In genomic region chr9:6007770-6008168, GRCh38 we compare ENCODE assay signal across 8 cellular contexts. TPM values are rescaled to one million over a fixed set of nuclear protein-coding genes. Genes with fewer than 3 reads are reported as not detected.
A peak's percentile ranks its signal among the peaks of the same experiment; 100 is the strongest.
DNase-seq lines count a peak whose midpoint lies in the region; ATAC-seq and TF ChIP-seq lines count a peak whose summit lies in the region.

No MANE protein-coding gene starts in this region.

- TF ChIP-seq CTCF in nephron (IDR thresholded peaks at IDR 0.05; ENCODE audit: unreplicated experiment in 3 of 3) = no peak

- peaks cover 59% of the 10 kb centered on the region for H3K4me1 Mint-ChIP-seq in activated T-helper 1 cell treated with anti-CD3 and anti-CD28 coated beads, Interleukin-12 subunit alpha, Interleukin-12 subunit beta, Interleukin-2, Interleukin-4 antibody, amounts not matched to agents 30 ng/mL and 10 ng/mL and 1 ng/mL, durations not matched to agents 14 hours and 24 hours and 36 hours (ENCODE audit: low read depth)
- H3K4me1 Mint-ChIP-seq in nephron = peaks cover 56% of the 10 kb centered on the region
- peaks cover 61% of the 10 kb centered on the region for H3K4me1 Mint-ChIP-seq in stimulated activated naive CD8-positive, alpha-beta T cell treated with anti-CD3 and anti-CD28 coated beads, Interleukin-15, amount 100 ng/mL, for 72 hours

- intact Hi-C loops in activated T-helper 1 cell treated with anti-CD3 and anti-CD28 coated beads, Interleukin-12 subunit alpha, Interleukin-12 subunit beta, Interleukin-2, Interleukin-4 antibody, amounts not matched to agents 30 ng/mL and 10 ng/mL and 1 ng/mL, durations not matched to agents 14 hours and 24 hours and 36 hours (cut with micrococcal nuclease) = loop anchor here (1.0 to 10.0 kb wide), 17 partner anchors 8 to 1967 kb away; partner anchors contain the start of genes CDC37L1, JAK2, KDM4C and PLGRKT

- peak; percentile 67 for DNase-seq in CD1c-positive myeloid dendritic cell (ENCODE audit: extremely low spot score)
- DNase-seq in OCI-M1 (lab: John Stamatoyannopoulos, UW) = peak; percentile 100
- DNase-seq in activated T-helper 1 cell treated with anti-CD3 and anti-CD28 coated beads, Interleukin-12 subunit alpha, Interleukin-12 subunit beta, Interleukin-2, Interleukin-4 antibody, amounts not matched to agents 30 ng/mL and 10 ng/mL and 1 ng/mL, durations not matched to agents 14 hours and 24 hours and 36 hours (ENCODE audit: low spot score) = peak; percentile 66
- DNase-seq in fibroblast of peridontal ligament (ENCODE audit: extremely low read depth) = peak; percentile 25
- DNase-seq in stimulated activated naive CD8-positive, alpha-beta T cell treated with anti-CD3 and anti-CD28 coated beads, Interleukin-15, amount 100 ng/mL, for 72 hours = peak; percentile 80 to 88

- no peaks in the 10 kb centered on the region for H3K27me3 Mint-ChIP-seq in activated T-helper 1 cell treated with anti-CD3 and anti-CD28 coated beads, Interleukin-12 subunit alpha, Interleukin-12 subunit beta, Interleukin-2, Interleukin-4 antibody, amounts not matched to agents 30 ng/mL and 10 ng/mL and 1 ng/mL, durations not matched to agents 14 hours and 24 hours and 36 hours (ENCODE audit: insufficient read depth)
- H3K27me3 Mint-ChIP-seq in nephron (ENCODE audit: low read depth) = no peaks in the 10 kb centered on the region
- H3K27me3 Mint-ChIP-seq in stimulated activated naive CD8-positive, alpha-beta T cell treated with anti-CD3 and anti-CD28 coated beads, Interleukin-15, amount 100 ng/mL, for 72 hours = no peaks in the 10 kb centered on the region

- no peaks in the 10 kb centered on the region for H3K9me3 Mint-ChIP-seq in activated T-helper 1 cell treated with anti-CD3 and anti-CD28 coated beads, Interleukin-12 subunit alpha, Interleukin-12 subunit beta, Interleukin-2, Interleukin-4 antibody, amounts not matched to agents 30 ng/mL and 10 ng/mL and 1 ng/mL, durations not matched to agents 14 hours and 24 hours and 36 hours
- no peaks in the 10 kb centered on the region for H3K9me3 Mint-ChIP-seq in nephron
- H3K9me3 Mint-ChIP-seq in stimulated activated naive CD8-positive, alpha-beta T cell treated with anti-CD3 and anti-CD28 coated beads, Interleukin-15, amount 100 ng/mL, for 72 hours = peaks cover under 1 to 1% of the 10 kb centered on the region in 2 donors

- H3K36me3 Mint-ChIP-seq in activated T-helper 1 cell treated with anti-CD3 and anti-CD28 coated beads, Interleukin-12 subunit alpha, Interleukin-12 subunit beta, Interleukin-2, Interleukin-4 antibody, amounts not matched to agents 30 ng/mL and 10 ng/mL and 1 ng/mL, durations not matched to agents 14 hours and 24 hours and 36 hours (ENCODE audit: low read depth) = peaks cover 35% of the 10 kb centered on the region
- peaks cover 23% of the 10 kb centered on the region for H3K36me3 Mint-ChIP-seq in nephron (ENCODE audit: low read depth)

- H3K4me3 Mint-ChIP-seq in activated T-helper 1 cell treated with anti-CD3 and anti-CD28 coated beads, Interleukin-12 subunit alpha, Interleukin-12 subunit beta, Interleukin-2, Interleukin-4 antibody, amounts not matched to agents 30 ng/mL and 10 ng/mL and 1 ng/mL, durations not matched to agents 14 hours and 24 hours and 36 hours = peak overlapping the region; percentile 93
- peak overlapping the region; percentile 93 to 97 (median 96) for H3K4me3 Mint-ChIP-seq in nephron
- H3K4me3 Mint-ChIP-seq in stimulated activated naive CD8-positive, alpha-beta T cell treated with anti-CD3 and anti-CD28 coated beads, Interleukin-15, amount 100 ng/mL, for 72 hours = peak overlapping the region; percentile 89 to 99

- peak overlapping the region; percentile 93 for H3K27ac Mint-ChIP-seq in activated T-helper 1 cell treated with anti-CD3 and anti-CD28 coated beads, Interleukin-12 subunit alpha, Interleukin-12 subunit beta, Interleukin-2, Interleukin-4 antibody, amounts not matched to agents 30 ng/mL and 10 ng/mL and 1 ng/mL, durations not matched to agents 14 hours and 24 hours and 36 hours
- H3K27ac Mint-ChIP-seq in nephron = peak overlapping the region in 1 of 3 experiments; percentile 91
- peak overlapping the region; percentile 46 to 97 for H3K27ac Mint-ChIP-seq in stimulated activated naive CD8-positive, alpha-beta T cell treated with anti-CD3 and anti-CD28 coated beads, Interleukin-15, amount 100 ng/mL, for 72 hours

- ATAC-seq in GM19395 (IDR thresholded peaks at IDR 0.05; ENCODE audit: unreplicated experiment) (peak; percentile 47), HG03520 (IDR thresholded peaks at IDR 0.05; ENCODE audit: unreplicated experiment) (peak; percentile 39)
- ATAC-seq in stimulated activated naive CD8-positive, alpha-beta T cell treated with anti-CD3 and anti-CD28 coated beads, Interleukin-15, amount 100 ng/mL, for 72 hours = peak; percentile 74

RNA-seq across cellular contexts. Expression of gene RANBP6, which starts 7.7 kb away (rescaled TPM):
- total RNA-seq in activated T-helper 1 cell treated with anti-CD3 and anti-CD28 coated beads, Interleukin-12 subunit alpha, Interleukin-12 subunit beta, Interleukin-2, Interleukin-4 antibody, amounts not matched to agents 30 ng/mL and 10 ng/mL and 1 ng/mL, durations not matched to agents 14 hours and 24 hours and 36 hours = 19.2 and 22.7 TPM in 2 replicates

Comparison
In these comparisons a context has a peak if more than half of its experiments do, and no peak if none do; other contexts are left out.
1. Peak in every context shown above with its lines: DNase-seq and ATAC-seq.
2. DNase-seq: peak in every context shown above with its lines; median percentile 100 in OCI-M1; 84 in stimulated activated naive CD8-positive, alpha-beta T cell treated with anti-CD3 and anti-CD28 coated beads, Interleukin-15, amount 100 ng/mL, for 72 hours; 67 in CD1c-positive myeloid dendritic cell; 66 in activated T-helper 1 cell treated with anti-CD3 and anti-CD28 coated beads, Interleukin-12 subunit alpha, Interleukin-12 subunit beta, Interleukin-2, Interleukin-4 antibody, amounts not matched to agents 30 ng/mL and 10 ng/mL and 1 ng/mL, durations not matched to agents 14 hours and 24 hours and 36 hours; 25 in fibroblast of peridontal ligament.